In the genomic region with DNA sequence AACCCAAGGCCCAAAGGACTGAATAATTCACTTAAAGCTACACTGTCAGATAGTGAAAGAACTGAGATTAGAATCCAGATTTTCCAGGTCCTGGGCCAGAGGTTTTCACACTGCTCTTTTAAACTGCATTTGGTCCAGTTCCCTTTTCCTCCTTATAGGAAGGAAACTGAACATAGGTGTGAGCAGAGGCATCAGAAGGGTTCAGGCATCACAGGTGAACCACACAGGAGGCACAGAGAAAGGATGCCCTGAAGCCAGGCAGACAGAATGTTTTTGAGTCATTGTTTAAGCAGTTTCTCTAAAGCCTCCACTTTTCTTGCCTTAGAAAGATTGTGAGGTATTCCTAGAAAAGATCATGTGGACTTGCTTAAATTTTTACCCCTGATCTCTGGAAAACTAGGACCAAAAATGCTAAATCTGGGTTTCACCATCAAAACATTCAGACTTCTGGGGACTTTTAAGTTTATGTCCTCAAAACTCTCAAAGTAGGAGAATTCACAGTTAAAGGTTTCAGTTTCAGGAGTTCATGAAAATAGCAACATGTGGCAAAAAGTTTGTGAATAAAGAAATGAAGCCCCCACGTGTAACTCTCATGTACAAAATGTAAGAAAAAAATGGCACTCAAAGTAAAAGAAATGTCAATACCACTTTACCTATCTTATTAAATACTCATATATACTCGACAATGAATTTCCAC, we compare ENCODE assay signal across 14 cellular contexts.
DNase-seq lines count a peak whose midpoint lies in the region; ATAC-seq and TF ChIP-seq lines count a peak whose summit lies in the region.
"Had no signal": no experiment of that assay in that cellular context is flagged by ENCODE, and none has a peak within 500 bp of the region (broad histone marks: within the 10 kb centered on the region; RNA-seq: fewer than 3 reads in every experiment).

No MANE protein-coding gene starts in this region.

- POLR2A ChIA-PET in activated CD8-positive, alpha-beta T cell treated with anti-CD3 and anti-CD28 coated beads, Interleukin-2, amount 10 ng/mL, durations not matched to agents 7 days and 5 days (lab: Charles Lee), result no interaction called here

- H3K27ac Mint-ChIP-seq in activated CD8-positive, alpha-beta T cell treated with anti-CD3 and anti-CD28 coated beads, Interleukin-2, amount 10 ng/mL, durations not matched to agents 7 days and 5 days, result no peak overlapping the region
- H3K27ac Mint-ChIP-seq: dendritic cell treated with granulocyte-macrophage colony-stimulating factor and Interleukin-4, amounts not matched to agents 40 ng/mL and 50 ng/mL, for 4 days had no signal

- DNase-seq in NAMALWA (ENCODE audit: low spot score), result no peak
- no peak for DNase-seq in SK-N-DZ (ENCODE audit: low spot score)
- no peak for DNase-seq in stimulated activated CD4-positive, alpha-beta T cell treated with anti-CD3 and anti-CD28 coated beads, Interleukin-12 subunit alpha, Interleukin-12 subunit beta, amount 100 ng/mL, for 4 hours
- no peak for DNase-seq in activated CD8-positive, alpha-beta T cell treated with anti-CD3 and anti-CD28 coated beads, Interleukin-2, amount 10 ng/mL, durations not matched to agents 7 days and 5 days
- DNase-seq: ACHN, GOT3, left colon, NCI-H2227 treated with DMSO at 0.1 percent for 48 hours had no signal

- no peak for TF ChIP-seq POLR2A in GM18505 (IDR thresholded peaks at IDR 0.05; ENCODE audit: borderline replicate concordance, extremely low read depth, insufficient read depth, insufficient read length)

- H3K36me3 Mint-ChIP-seq in activated CD8-positive, alpha-beta T cell treated with anti-CD3 and anti-CD28 coated beads, Interleukin-2, amount 10 ng/mL, durations not matched to agents 7 days and 5 days (ENCODE audit: low read depth), result no peaks in the 10 kb centered on the region

- H3K4me1 Mint-ChIP-seq in activated CD8-positive, alpha-beta T cell treated with anti-CD3 and anti-CD28 coated beads, Interleukin-2, amount 10 ng/mL, durations not matched to agents 7 days and 5 days (ENCODE audit: low read depth), result no peaks in the 10 kb centered on the region

- H3K27me3 Mint-ChIP-seq in activated CD8-positive, alpha-beta T cell treated with anti-CD3 and anti-CD28 coated beads, Interleukin-2, amount 10 ng/mL, durations not matched to agents 7 days and 5 days (ENCODE audit: low read depth), result peaks cover 2% of the 10 kb centered on the region
- H3K27me3 Mint-ChIP-seq: dendritic cell treated with granulocyte-macrophage colony-stimulating factor and Interleukin-4, amounts not matched to agents 40 ng/mL and 50 ng/mL, for 4 days had no signal

- H3K9me3 Mint-ChIP-seq in activated CD8-positive, alpha-beta T cell treated with anti-CD3 and anti-CD28 coated beads, Interleukin-2, amount 10 ng/mL, durations not matched to agents 7 days and 5 days (ENCODE audit: insufficient read depth), result no peaks in the 10 kb centered on the region
- H3K9me3 Mint-ChIP-seq: dendritic cell treated with granulocyte-macrophage colony-stimulating factor and Interleukin-4, amounts not matched to agents 40 ng/mL and 50 ng/mL, for 4 days had no signal

- CTCF ChIA-PET in activated CD8-positive, alpha-beta T cell treated with anti-CD3 and anti-CD28 coated beads, Interleukin-2, amount 10 ng/mL, durations not matched to agents 7 days and 5 days (lab: Charles Lee), result no interaction called here

- H3K4me3 Mint-ChIP-seq in activated CD8-positive, alpha-beta T cell treated with anti-CD3 and anti-CD28 coated beads, Interleukin-2, amount 10 ng/mL, durations not matched to agents 7 days and 5 days, result no peak overlapping the region
- H3K4me3 Mint-ChIP-seq: dendritic cell treated with granulocyte-macrophage colony-stimulating factor and Interleukin-4, amounts not matched to agents 40 ng/mL and 50 ng/mL, for 4 days had no signal

- ATAC-seq in GM18505 (IDR thresholded peaks at IDR 0.05; ENCODE audit: unreplicated experiment) (peak; percentile 37), GM19467 (IDR thresholded peaks at IDR 0.05; ENCODE audit: unreplicated experiment) (peak; percentile 65), HG02759 (IDR thresholded peaks at IDR 0.05; ENCODE audit: unreplicated experiment) (peak; percentile 69), HG03432 (IDR thresholded peaks at IDR 0.05; ENCODE audit: unreplicated experiment) (peak; percentile 79)
- ATAC-seq in activated CD8-positive, alpha-beta T cell treated with anti-CD3 and anti-CD28 coated beads, Interleukin-2, amount 10 ng/mL, durations not matched to agents 7 days and 5 days, result no peak
- ATAC-seq: K562, left colon had no signal
